ENCODE assay signal across 1 cellular context in genomic region chr19:48445606-48446481, GRCh38.
A peak's percentile ranks its signal among the peaks of the same experiment; 100 is the strongest.
TF ChIP-seq lines count a peak whose summit lies in the region.

Gene GRWD1 (plus strand): TSS chr19:48445983. CDS start chr19:48446006, 23 bp downstream.

TF ChIP-seq in HepG2, 621 proteins besides CTCF, POLR2A, EP300 and RAD21 (continued from another document and continues in another):
- TF ChIP-seq ZBTB4 (CRISPR knock-in tag; IDR thresholded peaks at IDR 0.05; ENCODE audit: borderline replicate concordance) (peak; percentile 77; the same call in 1 of the 2 replicates), ZNF709 (CRISPR knock-in tag; IDR thresholded peaks at IDR 0.05) (no peak), THYN1 (CRISPR knock-in tag; IDR thresholded peaks at IDR 0.05; ENCODE audit: borderline replicate concordance, low read depth) (no peak), MED8 (CRISPR knock-in tag; IDR thresholded peaks at IDR 0.05; ENCODE audit: insufficient replicate concordance) (no peak), TFDP2 (CRISPR knock-in tag; IDR thresholded peaks at IDR 0.05) (peak; percentile 68), TAF1 (CRISPR knock-in tag; IDR thresholded peaks at IDR 0.05) (peak; percentile 82), HIC2 (CRISPR knock-in tag; IDR thresholded peaks at IDR 0.05; ENCODE audit: low read depth) (no peak), EZH2 (conservative IDR thresholded peaks at IDR 0.05; ENCODE audit: low read depth, low read length) (no peak), CENPT (CRISPR knock-in tag; IDR thresholded peaks at IDR 0.05; ENCODE audit: low read depth) (no peak), MNT (IDR thresholded peaks at IDR 0.05) (peak; percentile 33), ZNF33A (CRISPR knock-in tag; IDR thresholded peaks at IDR 0.05; ENCODE audit: borderline replicate concordance) (0 out of 2 replicates have a peak, but pooled peaks have one; percentile 15), SP5 (CRISPR knock-in tag; IDR thresholded peaks at IDR 0.05; ENCODE audit: borderline replicate concordance, low read depth) (no peak; the same call in 1 of the 2 replicates), MIER3 (CRISPR knock-in tag; IDR thresholded peaks at IDR 0.05; ENCODE audit: borderline replicate concordance) (no peak), ARID3A (IDR thresholded peaks at IDR 0.05; ENCODE audit: low read depth, low read length) (no peak; the same call in 1 of the 2 replicates), KMT2A (CRISPR knock-in tag; IDR thresholded peaks at IDR 0.05) (peak; percentile 89), HOXA9 (CRISPR knock-in tag; IDR thresholded peaks at IDR 0.05; ENCODE audit: borderline replicate concordance) (no peak), ZNF777 (CRISPR knock-in tag; IDR thresholded peaks at IDR 0.05) (0 out of 2 replicates have a peak, but pooled peaks have one; percentile 27), ZFAT (CRISPR knock-in tag; conservative IDR thresholded peaks at IDR 0.05) (0 out of 2 replicates have a peak, but pooled peaks have one; percentile 45), THAP11 (CRISPR knock-in tag; IDR thresholded peaks at IDR 0.05) (peak; percentile 99), ZNF446 (CRISPR knock-in tag; IDR thresholded peaks at IDR 0.05) (no peak), ZMYM4 (CRISPR knock-in tag; IDR thresholded peaks at IDR 0.05) (peak; percentile 56), FOXC1 (CRISPR knock-in tag; IDR thresholded peaks at IDR 0.05; ENCODE audit: borderline replicate concordance) (no peak; the same call in 1 of the 2 replicates), HNF4G (IDR thresholded peaks at IDR 0.05; ENCODE audit: borderline replicate concordance, low read depth, low read length) (no peak), HNF4G (CRISPR knock-in tag; IDR thresholded peaks at IDR 0.05; ENCODE audit: borderline replicate concordance, low read depth) (no peak), ARID4A (CRISPR knock-in tag; IDR thresholded peaks at IDR 0.05; ENCODE audit: borderline replicate concordance) (peak; percentile 99), NRL (CRISPR knock-in tag; IDR thresholded peaks at IDR 0.05; ENCODE audit: borderline replicate concordance) (peak; percentile 93; the same call in 1 of the 2 replicates), ZNF44 (CRISPR knock-in tag; IDR thresholded peaks at IDR 0.05) (no peak), SIN3A (IDR thresholded peaks at IDR 0.05; ENCODE audit: borderline replicate concordance, low read depth, low read length) (peak; percentile 85; the same call in 1 of the 2 replicates), KAT8 (CRISPR knock-in tag; IDR thresholded peaks at IDR 0.05) (peak; percentile 95), FOXO1 (CRISPR knock-in tag; IDR thresholded peaks at IDR 0.05) (no peak), KLF15 (CRISPR knock-in tag; IDR thresholded peaks at IDR 0.05; ENCODE audit: borderline replicate concordance) (no peak), ZNF678 (CRISPR knock-in tag; IDR thresholded peaks at IDR 0.05) (no peak), CEBPB (IDR thresholded peaks at IDR 0.05; ENCODE audit: borderline replicate concordance, low read depth, low read length) (no peak), ZNF850 (CRISPR knock-in tag; conservative IDR thresholded peaks at IDR 0.05) (0 out of 2 replicates have a peak, but pooled peaks have one; percentile 59), HDAC6 (IDR thresholded peaks at IDR 0.05; ENCODE audit: low read depth, low read length) (no peak), HNF4A (CRISPR knock-in tag; IDR thresholded peaks at IDR 0.05) (no peak; the same call in 1 of the 2 replicates), NAIF1 (CRISPR knock-in tag; IDR thresholded peaks at IDR 0.05; ENCODE audit: borderline replicate concordance) (peak; percentile 95), CEBPZ (IDR thresholded peaks at IDR 0.05; ENCODE audit: low read length) (no peak), CREB1 (IDR thresholded peaks at IDR 0.05) (peak; percentile 88), CREB1 (CRISPR knock-in tag; IDR thresholded peaks at IDR 0.05) (peak; percentile 96), ZNF280B (CRISPR knock-in tag; IDR thresholded peaks at IDR 0.05; ENCODE audit: borderline replicate concordance) (no peak; the same call in 1 of the 2 replicates), ZKSCAN8 (CRISPR knock-in tag; IDR thresholded peaks at IDR 0.05; ENCODE audit: borderline replicate concordance) (peak; percentile 40; the same call in 1 of the 2 replicates), ZBTB20 (CRISPR knock-in tag; IDR thresholded peaks at IDR 0.05; ENCODE audit: borderline replicate concordance, low read depth) (no peak), ZNF616 (CRISPR knock-in tag; IDR thresholded peaks at IDR 0.05; ENCODE audit: low read depth) (no peak), BRCA1 (CRISPR knock-in tag; IDR thresholded peaks at IDR 0.05) (no peak), ZNF83 (CRISPR knock-in tag; IDR thresholded peaks at IDR 0.05; ENCODE audit: borderline replicate concordance) (peak; percentile 71; the same call in 1 of the 2 replicates)
